Comparison of ENCODE assay signal across 13 cellular contexts in the genomic region with DNA sequence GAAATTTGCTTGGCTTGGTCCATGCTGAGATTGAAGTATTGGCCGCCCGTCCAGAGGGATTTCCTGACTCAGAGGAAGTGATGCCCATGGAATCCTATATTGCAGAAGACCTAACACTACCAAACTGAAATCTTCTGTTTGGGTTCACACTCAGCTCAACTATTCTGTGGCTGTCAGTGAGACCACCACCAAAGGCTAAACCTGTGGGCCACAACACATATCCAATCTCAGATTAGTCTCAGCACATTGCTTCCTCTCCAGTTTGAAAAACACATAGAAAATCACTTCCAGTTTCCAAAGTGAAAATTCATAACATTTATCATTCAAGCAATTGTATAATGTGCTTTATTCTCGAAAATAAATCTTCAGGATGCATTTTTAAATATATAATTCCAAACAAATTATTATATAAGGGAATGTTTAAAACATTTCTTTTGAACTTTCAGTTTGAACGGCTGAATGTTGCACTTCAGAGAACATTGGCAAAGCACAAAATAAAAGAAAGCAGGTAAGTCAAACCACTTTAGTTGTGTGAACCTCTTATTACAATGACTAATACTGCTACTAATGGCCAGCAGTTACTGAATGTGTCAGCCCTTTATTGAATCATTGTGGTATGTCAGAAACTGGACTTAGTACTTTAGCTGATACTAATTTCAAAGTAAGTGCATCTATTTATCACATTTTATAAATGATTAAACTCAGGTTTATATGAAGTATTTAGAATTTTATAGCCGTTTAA. TPM values are rescaled to one million over a fixed set of nuclear protein-coding genes. Genes with fewer than 3 reads are reported as not detected.
A peak's percentile ranks its signal among the peaks of the same experiment; 100 is the strongest.
DNase-seq lines count a peak whose midpoint lies in the region; ATAC-seq and TF ChIP-seq lines count a peak whose summit lies in the region.
"Had no signal": no experiment of that assay in that cellular context is flagged by ENCODE, and none has a peak within 500 bp of the region (broad histone marks: within the 10 kb centered on the region; RNA-seq: fewer than 3 reads in every experiment).

No MANE protein-coding gene starts in this region.

- peaks cover 6% of the 10 kb centered on the region for H3K4me1 ChIP-seq in testis

- H3K4me1 Mint-ChIP-seq in mesothelial cell of epicardium (peaks cover 39% of the 10 kb centered on the region), immature natural killer cell (no peaks in the 10 kb centered on the region)
- H3K4me1 Mint-ChIP-seq: naive B cell, T-helper 17 cell had no signal

- no peaks in the 10 kb centered on the region for H3K9me3 ChIP-seq in testis
- H3K9me3 ChIP-seq: MG63 had no signal

- H3K27me3 ChIP-seq in testis: no peaks in the 10 kb centered on the region
- H3K27me3 ChIP-seq: MG63 had no signal

- peak; percentile 91 for ATAC-seq in GM18909 (IDR thresholded peaks at IDR 0.05; ENCODE audit: poor library complexity, unreplicated experiment)
- peak; percentile 90 for ATAC-seq in HG02798 (IDR thresholded peaks at IDR 0.05; ENCODE audit: poor library complexity, unreplicated experiment)
- ATAC-seq in HG02623 (IDR thresholded peaks at IDR 0.05; ENCODE audit: unreplicated experiment): no peak
- ATAC-seq in activated naive CD4-positive, alpha-beta T cell treated with anti-CD3 and anti-CD28 coated beads, Interleukin-2, amount 50 U/mL, for 72 hours: no peak
- ATAC-seq: HCT116, T-helper 17 cell had no signal

- intact Hi-C loops in testis (cut with DNase I; ENCODE audit: low total_unique reads): no loop called here

- peak overlapping the region; percentile 66 for H3K27ac Mint-ChIP-seq in mesothelial cell of epicardium
- no peak overlapping the region for H3K27ac Mint-ChIP-seq in immature natural killer cell
- H3K27ac Mint-ChIP-seq in activated naive CD4-positive, alpha-beta T cell treated with anti-CD3 and anti-CD28 coated beads, Interleukin-2, amount 50 U/mL, for 72 hours: no peak overlapping the region
- H3K27ac Mint-ChIP-seq: naive B cell, T-helper 17 cell had no signal

- H3K27me3 Mint-ChIP-seq in mesothelial cell of epicardium (ENCODE audit: low read depth): no peaks in the 10 kb centered on the region
- H3K27me3 Mint-ChIP-seq in immature natural killer cell (ENCODE audit: low read depth in 3 of 3): no peaks in the 10 kb centered on the region
- H3K27me3 Mint-ChIP-seq: naive B cell had no signal

- H3K36me3 ChIP-seq in testis (ENCODE audit: low read depth, missing control alignments): no peaks in the 10 kb centered on the region
- H3K36me3 ChIP-seq: MG63 had no signal

- TF ChIP-seq POLR2A in testis (IDR thresholded peaks at IDR 0.05): no peak

- H3K4me3 ChIP-seq in testis: no peak overlapping the region
- H3K4me3 ChIP-seq: MG63 had no signal

- TF ChIP-seq CTCF in mesothelial cell of epicardium (IDR thresholded peaks at IDR 0.05; ENCODE audit: unreplicated experiment): no peak
- TF ChIP-seq CTCF in testis (IDR thresholded peaks at IDR 0.05): no peak

- H3K36me3 Mint-ChIP-seq in mesothelial cell of epicardium: peaks cover 23% of the 10 kb centered on the region
- H3K36me3 Mint-ChIP-seq in immature natural killer cell: peaks cover 0 to 6% (median 3%) of the 10 kb centered on the region in 3 donors
- no peaks in the 10 kb centered on the region for H3K36me3 Mint-ChIP-seq in activated naive CD4-positive, alpha-beta T cell treated with anti-CD3 and anti-CD28 coated beads, Interleukin-2, amount 50 U/mL, for 72 hours
- H3K36me3 Mint-ChIP-seq: naive B cell had no signal

- H3K9me3 Mint-ChIP-seq in mesothelial cell of epicardium (peaks cover 2% of the 10 kb centered on the region), immature natural killer cell (peaks cover 0 to under 1% (median 0%) of the 10 kb centered on the region in 6 donors)
- peaks cover 0 to 4% of the 10 kb centered on the region in 2 donors for H3K9me3 Mint-ChIP-seq in activated naive CD4-positive, alpha-beta T cell treated with anti-CD3 and anti-CD28 coated beads, Interleukin-2, amount 50 U/mL, for 72 hours

- H3K27ac ChIP-seq in testis: no peak overlapping the region

- DNase-seq in LoVo (ENCODE audit: low spot score) (peak; percentile 42), mesothelial cell of epicardium (ENCODE audit: low spot score in 2 of 2, unreplicated experiment in 2 of 2) (no peak), immature natural killer cell (no peak), testis (no peak)
- no peak for DNase-seq in activated naive CD4-positive, alpha-beta T cell treated with anti-CD3 and anti-CD28 coated beads, Interleukin-2, amount 50 U/mL, for 72 hours (ENCODE audit: low spot score in 2 of 2)
- DNase-seq: MG63, naive B cell, NCI-H748 treated with DMSO at 0.1 percent for 48 hours, T-helper 17 cell had no signal

- H3K4me3 Mint-ChIP-seq in mesothelial cell of epicardium: no peak overlapping the region
- no peak overlapping the region for H3K4me3 Mint-ChIP-seq in immature natural killer cell
- H3K4me3 Mint-ChIP-seq: naive B cell, T-helper 17 cell had no signal

- 92 to 93% methylated on average over 5 of the region's 5 CpGs for WGBS in testis, 2 donors

RNA-seq across cellular contexts. Expression of gene GUCY1A1, which starts 37.0 kb away (rescaled TPM):
- 49.1 to 52.3 TPM (median 52.2 TPM) in 3 replicates for total RNA-seq in mesothelial cell of epicardium
- polyA plus RNA-seq in immature natural killer cell: 10 to 100 TPM in 2 of 3 donors, 1 to 10 TPM in 1; 6.1 to 15.8 (median 12.6) TPM
- total RNA-seq in activated naive CD4-positive, alpha-beta T cell treated with anti-CD3 and anti-CD28 coated beads, Interleukin-2, amount 50 U/mL, for 72 hours: not detected
- 1 to 10 TPM; 2.5 to 4.6 TPM for total RNA-seq in testis
- polyA plus RNA-seq in testis (ENCODE audit: insufficient read depth, low read depth, low replicate concordance): 4.5 TPM

RNA-seq across cellular contexts. Expression of gene GUCY1B1, which starts 55.2 kb away (rescaled TPM):
- total RNA-seq in mesothelial cell of epicardium (17.1 to 18.6 TPM (median 17.4 TPM) in 3 replicates), testis (1 to 10 TPM; 4.3 to 7.6 TPM)
- polyA plus RNA-seq in immature natural killer cell (1 to 10 TPM; 4.0 to 7.8 (median 4.3) TPM), testis (ENCODE audit: insufficient read depth, low read depth, low replicate concordance) (4.7 TPM)
- under 1 TPM; 0.20 to 0.27 TPM for total RNA-seq in activated naive CD4-positive, alpha-beta T cell treated with anti-CD3 and anti-CD28 coated beads, Interleukin-2, amount 50 U/mL, for 72 hours

Comparison
In these comparisons a context has a peak if more than half of its experiments do, and no peak if none do; other contexts are left out.
1. ATAC-seq: peak in GM18909 (single experiment) and HG02798 (single experiment); none in HG02623 (single experiment) and activated naive CD4-positive, alpha-beta T cell treated with anti-CD3 and anti-CD28 coated beads, Interleukin-2, amount 50 U/mL, for 72 hours (0 of 2).
2. RNA of gene GUCY1B1, which starts 55.2 kb away (total RNA-seq): 17.1 to 18.6 TPM in mesothelial cell of epicardium and 4.3 to 7.6 TPM in testis; 0.20 to 0.27 TPM in activated naive CD4-positive, alpha-beta T cell treated with anti-CD3 and anti-CD28 coated beads, Interleukin-2, amount 50 U/mL, for 72 hours; every median in the first group is over 4 times any median in the second.